8 cellular contexts compared by ENCODE assay signal in the genomic region with DNA sequence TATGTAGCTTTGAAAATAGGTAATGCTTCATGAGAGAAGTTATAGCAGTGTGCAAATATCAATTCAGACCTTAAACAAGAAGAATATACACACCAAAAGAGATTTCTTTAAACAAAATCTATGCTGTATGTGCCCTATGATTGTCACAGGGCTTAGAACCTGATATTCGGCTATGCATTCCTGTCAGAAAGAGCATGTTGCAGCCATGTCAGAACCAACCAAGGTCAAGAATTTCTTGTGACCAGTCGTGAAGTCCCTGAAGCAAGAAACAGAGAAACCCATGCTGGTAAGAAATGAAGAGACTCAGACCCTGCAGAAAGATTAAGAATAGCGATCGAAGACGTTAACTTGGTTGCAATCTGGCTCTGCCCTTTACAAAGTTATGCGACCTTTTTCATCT.
DNase-seq lines count a peak whose midpoint lies in the region; ATAC-seq and TF ChIP-seq lines count a peak whose summit lies in the region.

No MANE protein-coding gene starts in this region.

- TF ChIP-seq RAD21 in neural cell (conservative IDR thresholded peaks at IDR 0.05): no peak

- peaks cover 27% of the 10 kb centered on the region for H3K79me2 ChIP-seq in neural cell (replicated peaks; ENCODE audit: insufficient read depth, low read length)

- H3K4me3 ChIP-seq in dorsolateral prefrontal cortex (peak overlapping the region; percentile 38 to 79 (median 63)), neural cell (ENCODE audit: low read length) (peak overlapping the region; percentile 81)

- intact Hi-C loops in dorsolateral prefrontal cortex (cut with DNase I): no loop called here

- no peaks in the 10 kb centered on the region for H4K20me1 ChIP-seq in neural cell (ENCODE audit: insufficient read depth)

- peak overlapping the region; percentile 70 for H3K9ac ChIP-seq in neural cell (ENCODE audit: low read length)

- no peaks in the 10 kb centered on the region for H3K36me3 ChIP-seq in neural cell (ENCODE audit: insufficient read depth, low read length)

- no peaks in the 10 kb centered on the region for H3K9me3 ChIP-seq in neural cell (ENCODE audit: low read length)

- H3K27ac ChIP-seq in dorsolateral prefrontal cortex: peak overlapping the region in 19 of 59 donors; percentile 6 to 79 (median 32)
- H3K27ac ChIP-seq in neural cell (ENCODE audit: low read length): peak overlapping the region; percentile 71

- DNase-seq in COLO829 (ENCODE audit: low spot score) (peak; percentile 8), NAMALWA (ENCODE audit: low spot score) (peak; percentile 24), dorsolateral prefrontal cortex (no peak), GM20000 (ENCODE audit: low spot score) (no peak), COR-L47 (lab: John Stamatoyannopoulos, UW) (no peak), DMS153 treated with DMSO at 0.1 percent for 48 hours (lab: John Stamatoyannopoulos, UW; ENCODE audit: unreplicated experiment) (no peak)

- H3K27me3 ChIP-seq in dorsolateral prefrontal cortex (peaks cover 0 to 30% (median 3%) of the 10 kb centered on the region in 45 donors), neural cell (ENCODE audit: insufficient read depth, low read depth, low read length) (no peaks in the 10 kb centered on the region)

- no peak for TF ChIP-seq CTCF in dorsolateral prefrontal cortex (IDR thresholded peaks at IDR 0.05 in 54 of 56, conservative IDR thresholded peaks at IDR 0.05 in 2 of 56; ENCODE audit: low read depth in 1 of 56, partially characterized antibody in 56 of 56)
- no peak for TF ChIP-seq CTCF in neural cell (IDR thresholded peaks at IDR 0.05; ENCODE audit: poor library complexity, severe bottlenecking)
- no peak for TF ChIP-seq CTCF in GM20000 (IDR thresholded peaks at IDR 0.05; ENCODE audit: extremely low read depth, missing control alignments)

- no peaks in the 10 kb centered on the region for H3K9me2 ChIP-seq in neural cell (ENCODE audit: insufficient read depth, low read length)

- ATAC-seq in GM18511 (IDR thresholded peaks at IDR 0.05; ENCODE audit: unreplicated experiment): no peak

- H2AFZ ChIP-seq in neural cell (ENCODE audit: low read depth, low read length): peak overlapping the region; percentile 45

- TF ChIP-seq EP300 in neural cell (conservative IDR thresholded peaks at IDR 0.05; ENCODE audit: poor library complexity, severe bottlenecking): no peak

- peak overlapping the region; percentile 65 for H3K4me2 ChIP-seq in neural cell (ENCODE audit: low read length)

- H3F3A ChIP-seq in neural cell (ENCODE audit: insufficient read depth, low read length, poor library complexity, severe bottlenecking): no peaks in the 10 kb centered on the region

TF ChIP-seq in neural cell, 6 proteins besides CTCF, POLR2A, EP300 and RAD21:
- TF ChIP-seq TAF1 (IDR thresholded peaks at IDR 0.05; ENCODE audit: low read depth) (no peak), EZH2 (IDR thresholded peaks at IDR 0.05; ENCODE audit: borderline replicate concordance, insufficient read depth, low read length, poor library complexity, severe bottlenecking) (no peak), MXI1 (conservative IDR thresholded peaks at IDR 0.05; ENCODE audit: poor library complexity, severe bottlenecking) (no peak), POLR2AphosphoS5 (IDR thresholded peaks at IDR 0.05) (no peak), SMC3 (conservative IDR thresholded peaks at IDR 0.05; ENCODE audit: poor library complexity) (no peak), REST (IDR thresholded peaks at IDR 0.05; ENCODE audit: borderline replicate concordance) (no peak)

Comparison
In these comparisons a context has a peak if more than half of its experiments do, and no peak if none do; other contexts are left out.
1. DNase-seq: peak in COLO829 (single experiment) and NAMALWA (single experiment); none in dorsolateral prefrontal cortex (0 of 10), GM20000 (single experiment), COR-L47 (single experiment) and DMS153 treated with DMSO at 0.1 percent for 48 hours (single experiment).